12 cellular contexts compared by ENCODE assay signal in genomic region chr3:120177907-120178306, GRCh38.
A peak's percentile ranks its signal among the peaks of the same experiment; 100 is the strongest.
DNase-seq lines count a peak whose midpoint lies in the region; ATAC-seq and TF ChIP-seq lines count a peak whose summit lies in the region.
"Had no signal": no experiment of that assay in that cellular context is flagged by ENCODE, and none has a peak within 500 bp of the region (broad histone marks: within the 10 kb centered on the region; RNA-seq: fewer than 3 reads in every experiment).

No MANE protein-coding gene starts in this region.

- no peak overlapping the region for H4K8ac ChIP-seq in H9 (replicated peaks; ENCODE audit: insufficient read length, low read depth, low read length)

- no peak overlapping the region for H3K9ac ChIP-seq in H9 (ENCODE audit: extremely low read depth, insufficient read length, low read length)
- H3K9ac ChIP-seq in fibroblast of lung (ENCODE audit: insufficient read depth, low read length) = no peak overlapping the region

- H3K79me1 ChIP-seq in H9 (ENCODE audit: insufficient read depth, low read depth, low read length, poor library complexity, severe bottlenecking) = no peaks in the 10 kb centered on the region

- H3K4ac ChIP-seq in H9 (ENCODE audit: low read depth, low read length) = no peak overlapping the region

- H2BK12ac ChIP-seq in H9 (ENCODE audit: insufficient read length, low read depth, low read length) = no peak overlapping the region

- H3K56ac ChIP-seq in H9 (ENCODE audit: insufficient read length, low read depth, low read length) = no peak overlapping the region

- no peak overlapping the region for H4K91ac ChIP-seq in H9 (ENCODE audit: insufficient read length, low read depth, low read length)

- H2AK5ac ChIP-seq in H9 (ENCODE audit: insufficient read length, low read length) = no peak overlapping the region

- no peaks in the 10 kb centered on the region for H4K20me1 ChIP-seq in H9 (ENCODE audit: control insufficient read depth, insufficient read depth, insufficient read length)
- H4K20me1 ChIP-seq in fibroblast of lung (ENCODE audit: control insufficient read depth, extremely low read depth, insufficient read depth, low read length) = no peaks in the 10 kb centered on the region

- no peak overlapping the region for H3K4me3 Mint-ChIP-seq in H9
- H3K4me3 Mint-ChIP-seq: CD4-positive, CD25-positive, alpha-beta regulatory T cell had no signal

- peaks cover 14 to 17% of the 10 kb centered on the region in 2 experiments for H3K4me1 Mint-ChIP-seq in H9
- H3K4me1 Mint-ChIP-seq: CD4-positive, CD25-positive, alpha-beta regulatory T cell had no signal

- H3K27me3 ChIP-seq in H9 (ENCODE audit: insufficient read depth, low read length) (no peaks in the 10 kb centered on the region), fibroblast of lung (ENCODE audit: control insufficient read depth, insufficient read depth, low read length) (no peaks in the 10 kb centered on the region)

- H3K27ac ChIP-seq in H9 (ENCODE audit: insufficient read length, low read depth, low read length) (no peak overlapping the region), fibroblast of lung (ENCODE audit: insufficient read depth, low read length) (peak overlapping the region; percentile 66)

- H3T11ph ChIP-seq in H9 (ENCODE audit: low read length) = no peak overlapping the region

- no peak overlapping the region for H2BK120ac ChIP-seq in H9 (ENCODE audit: low read depth, low read length, poor library complexity, severe bottlenecking)

- ATAC-seq in HG03439 (IDR thresholded peaks at IDR 0.05; ENCODE audit: unreplicated experiment) = no peak
- ATAC-seq in GM18861 (IDR thresholded peaks at IDR 0.05; ENCODE audit: unreplicated experiment) = no peak

- no peak overlapping the region for H2BK20ac ChIP-seq in H9 (ENCODE audit: low read depth, low read length, poor library complexity, severe bottlenecking)

- H3K79me2 ChIP-seq in H9 (ENCODE audit: insufficient read depth, low read length) (no peaks in the 10 kb centered on the region), fibroblast of lung (ENCODE audit: control insufficient read depth, insufficient read depth, low read length) (no peaks in the 10 kb centered on the region)

- no peak overlapping the region for H3K18ac ChIP-seq in H9 (ENCODE audit: insufficient read length, low read depth, low read length)

- H4K5ac ChIP-seq in H9 (ENCODE audit: insufficient read length, low read depth, low read length) = no peak overlapping the region

- H3K27ac Mint-ChIP-seq in H9 = 0 out of 7 replicates have a peak overlapping the region, but pooled peaks of 1 of the 3 experiments have one; percentile 8
- H3K27ac Mint-ChIP-seq: CD4-positive, CD25-positive, alpha-beta regulatory T cell had no signal

- H2AFZ ChIP-seq in H9 (ENCODE audit: low read length) (no peak overlapping the region), fibroblast of lung (ENCODE audit: low read length) (peak overlapping the region; percentile 93)

- no peak overlapping the region for H2BK15ac ChIP-seq in H9 (ENCODE audit: low read depth, low read length)

- H3K14ac ChIP-seq in H9 (ENCODE audit: insufficient read depth, low read length) = no peak overlapping the region

- no peaks in the 10 kb centered on the region for H3K27me3 Mint-ChIP-seq in H9 (ENCODE audit: low read depth)

- no peak overlapping the region for H3K4me3 ChIP-seq in fibroblast of lung (replicated peaks in 1 of 4; ENCODE audit: control extremely low read depth in 1 of 4, insufficient read depth in 1 of 4, low read depth in 3 of 4, low read length in 4 of 4)

- no peaks in the 10 kb centered on the region for H3K36me3 ChIP-seq in fibroblast of lung (ENCODE audit: control insufficient read depth, insufficient read depth, low read length)

- DNase-seq in 8988T (peak; percentile 16), H9 (peak; percentile 58), OCI-M1 (lab: John Stamatoyannopoulos, UW) (peak; percentile 50), fibroblast of lung (ENCODE audit: low read depth in 2 of 2) (peak in 1 of 2 donors; percentile 19), hippocampal formation (lab: John Stamatoyannopoulos, UW) (no peak)
- no peak for DNase-seq in activated CD4-positive, alpha-beta T cell treated with anti-CD3 and anti-CD28 coated beads for 48 hours
- DNase-seq: activated CD4-positive, CD25-positive, alpha-beta regulatory T cell treated with anti-CD3 and anti-CD28 coated beads, Interleukin-2, amount 50 U/mL, for 72 hours; CD4-positive, CD25-positive, alpha-beta regulatory T cell; cerebellar nuclear complex; stimulated activated CD4-positive, alpha-beta T cell treated with anti-CD3 and anti-CD28 coated beads, Interleukin-4, amount 100 ng/mL, for 24 hours had no signal

- H3K23me2 ChIP-seq in H9 (ENCODE audit: insufficient read length, low read depth, low read length, poor library complexity, severe bottlenecking) = no peaks in the 10 kb centered on the region

- TF ChIP-seq CTCF in H9 (conservative IDR thresholded peaks at IDR 0.05) (peak; percentile 32; the same call in 1 of the 3 replicates), fibroblast of lung (conservative IDR thresholded peaks at IDR 0.05 in 1 of 2, IDR thresholded peaks at IDR 0.05 in 1 of 2; ENCODE audit: low read depth in 1 of 2, low read length in 2 of 2) (no peak)

- no peak overlapping the region for H2BK5ac ChIP-seq in H9 (ENCODE audit: insufficient read length, low read length)

- H3K4me1 ChIP-seq in H9 (ENCODE audit: insufficient read depth, low read length) (no peaks in the 10 kb centered on the region; the same call in 1 of the 2 replicates), fibroblast of lung (ENCODE audit: control insufficient read depth, extremely low read depth, insufficient read depth, low read length) (peaks cover 12% of the 10 kb centered on the region)

- no peaks in the 10 kb centered on the region for H3K9me3 Mint-ChIP-seq in H9

- no peak overlapping the region for H3K4me2 ChIP-seq in H9 (ENCODE audit: insufficient read depth, insufficient read length, low read length)
- peak overlapping the region; percentile 90 for H3K4me2 ChIP-seq in fibroblast of lung (ENCODE audit: extremely low read depth, insufficient read depth, low read length)

- H3K23ac ChIP-seq in H9 (ENCODE audit: insufficient read length, low read depth, low read length) = no peak overlapping the region

- H3K9me3 ChIP-seq in H9 (ENCODE audit: control insufficient read depth, low read depth, low read length) (no peaks in the 10 kb centered on the region), fibroblast of lung (ENCODE audit: control insufficient read depth, insufficient read depth, low read depth, low read length) (no peaks in the 10 kb centered on the region)

- H3K36me3 Mint-ChIP-seq in H9 (ENCODE audit: insufficient read depth in 1 of 3, low read depth in 3 of 3) = no peaks in the 10 kb centered on the region
- H3K36me3 Mint-ChIP-seq: CD4-positive, CD25-positive, alpha-beta regulatory T cell had no signal

- no CpG with 5 or more reads among the region's 2 CpGs for WGBS in H9 (ENCODE audit: extremely low coverage, insufficient read length, low lambda C conversion rate)

Comparison
In these comparisons a context has a peak if more than half of its experiments do, and no peak if none do; other contexts are left out.
1. DNase-seq: peak in 8988T (single experiment), H9 (single experiment) and OCI-M1 (single experiment); none in activated CD4-positive, alpha-beta T cell treated with anti-CD3 and anti-CD28 coated beads for 48 hours (single experiment) and hippocampal formation (0 of 2).